In the genomic region with DNA sequence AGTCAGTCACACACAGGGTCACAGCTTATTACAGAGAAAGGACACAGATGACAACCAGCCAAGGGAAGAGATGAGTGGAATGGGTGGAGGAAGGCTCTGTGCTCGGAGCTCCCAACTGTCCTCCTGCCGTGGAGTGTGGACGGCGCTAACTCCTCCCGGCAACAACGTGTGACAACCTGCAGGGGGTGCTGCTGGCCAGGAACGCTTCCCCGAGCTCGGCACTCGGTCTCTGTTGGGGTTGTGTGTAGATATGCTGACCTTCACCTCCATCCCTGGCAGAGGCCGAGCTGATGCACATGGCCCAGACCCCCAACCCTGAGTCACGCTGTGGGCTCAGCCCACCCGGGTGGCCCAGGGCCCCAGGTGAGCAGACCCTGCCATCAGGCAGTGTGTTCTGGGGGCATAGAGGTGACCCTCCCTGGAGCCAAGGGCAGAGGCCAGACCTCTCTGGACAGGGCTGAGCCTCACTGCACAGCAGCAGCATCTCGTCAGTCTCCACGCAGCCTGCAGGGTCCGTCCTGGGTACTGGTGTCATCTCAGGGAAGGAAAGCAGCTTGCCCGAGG, we compare ENCODE assay signal across 9 cellular contexts. TPM values are rescaled to one million over a fixed set of nuclear protein-coding genes. Genes with fewer than 3 reads are reported as not detected.
DNase-seq lines count a peak whose midpoint lies in the region; ATAC-seq, FAIRE-seq and TF ChIP-seq lines count a peak whose summit lies in the region.
"Had no signal": no experiment of that assay in that cellular context is flagged by ENCODE, and none has a peak within 500 bp of the region (broad histone marks: within the 10 kb centered on the region; RNA-seq: fewer than 3 reads in every experiment).

No MANE protein-coding gene starts in this region.

- TF ChIP-seq EP300 in K562 (IDR thresholded peaks at IDR 0.05; ENCODE audit: low read length): no peak

- TF ChIP-seq CTCF in K562 (IDR thresholded peaks at IDR 0.05 in 2 of 3, conservative IDR thresholded peaks at IDR 0.05 in 1 of 3; ENCODE audit: insufficient read depth in 2 of 3, low read depth in 1 of 3, low read length in 3 of 3): peak; percentile 66 to 74 (median 69)
- TF ChIP-seq CTCF in kidney epithelial cell (IDR thresholded peaks at IDR 0.05; ENCODE audit: insufficient read depth, low read length, poor library complexity, severe bottlenecking): peak; percentile 18
- peak in 3 of 6 experiments; percentile 10 to 51 (median 15) for TF ChIP-seq CTCF in esophagus squamous epithelium (IDR thresholded peaks at IDR 0.05)

- in situ Hi-C loops in GM23248 (cut with MboI) (no loop called here), K562 (cut with MboI) (no loop called here)

- no peaks in the 10 kb centered on the region for H3K9me3 ChIP-seq in GM23248 (ENCODE audit: low read depth)
- H3K9me3 ChIP-seq in K562 (replicated peaks; ENCODE audit: control insufficient read depth, insufficient read depth, low read depth, low read length): no peaks in the 10 kb centered on the region
- no peaks in the 10 kb centered on the region for H3K9me3 ChIP-seq in esophagus squamous epithelium

- POLR2A ChIA-PET in K562 (lab: Yijun Ruan, JAX): no interaction called here

- H3K4me3 ChIP-seq in GM23248 (no peak overlapping the region), K562 (no peak overlapping the region), kidney epithelial cell (ENCODE audit: low read depth, low read length) (no peak overlapping the region), esophagus squamous epithelium (no peak overlapping the region)

- intact Hi-C loops in K562 (cut with micrococcal nuclease) (loop anchor here (2.0 kb wide), 1 partner anchor 178 kb away; no protein-coding TSS in a partner anchor), esophagus squamous epithelium (cut with DNase I) (loop anchor here (10.0 kb wide), 1 partner anchor 50 kb away; no protein-coding TSS in a partner anchor)

- no peaks in the 10 kb centered on the region for H3K9me1 ChIP-seq in K562 (ENCODE audit: control insufficient read depth, insufficient read depth, low read length)

- ATAC-seq in K562: peak; percentile 94
- ATAC-seq in HG03354 (IDR thresholded peaks at IDR 0.05; ENCODE audit: poor library complexity, severe bottlenecking, unreplicated experiment): no peak

- no peak overlapping the region for H3K4me2 ChIP-seq in GM23248 (ENCODE audit: unreplicated experiment)
- no peak overlapping the region for H3K4me2 ChIP-seq in K562 (ENCODE audit: insufficient read depth, low read length)

- H2AFZ ChIP-seq in GM23248: no peak overlapping the region
- H2AFZ ChIP-seq in K562 (ENCODE audit: low read depth, low read length): no peak overlapping the region

- no TSS peak for BruUV-seq in K562 (replicated peaks; lab: Mats Ljungman, UMichigan)

- H4K20me1 ChIP-seq in GM23248 (ENCODE audit: insufficient read depth) (no peaks in the 10 kb centered on the region), K562 (replicated peaks; ENCODE audit: control insufficient read depth, insufficient read depth, low read length) (no peaks in the 10 kb centered on the region)

- CTCF ChIA-PET in K562 (lab: Yijun Ruan, JAX; ENCODE audit: low intra/inter-chr PET ratio): interaction anchor here (0.6 kb wide), 1 partner anchor 84 kb away, joined by 3 read pairs; no protein-coding TSS in a partner anchor

- TF ChIP-seq RAD21 in K562 (CRISPR knock-in tag; conservative IDR thresholded peaks at IDR 0.05 in 1 of 2, IDR thresholded peaks at IDR 0.05 in 1 of 2): peak; percentile 35 to 60; a peak in 3 of 4 replicates

- TF ChIP-seq POLR2A in K562 (conservative IDR thresholded peaks at IDR 0.05) (no peak), esophagus squamous epithelium (IDR thresholded peaks at IDR 0.05) (no peak)

- no peaks in the 10 kb centered on the region for H3F3A ChIP-seq in GM23248 (ENCODE audit: insufficient read depth)

- H3K4me1 ChIP-seq in GM23248 (ENCODE audit: insufficient read depth) (no peaks in the 10 kb centered on the region), K562 (replicated peaks in 1 of 2; ENCODE audit: control insufficient read depth in 2 of 2, insufficient read depth in 2 of 2, low read length in 2 of 2) (peaks cover 0 to 4% of the 10 kb centered on the region in 2 experiments; a peak in 1 of 5 replicates), esophagus squamous epithelium (peaks cover 0 to 14% (median 0%) of the 10 kb centered on the region in 3 donors)

- WGBS in GM23248 (ENCODE audit: low coverage in 1 of 2, low lambda C conversion rate in 2 of 2, missing lambda C conversion rate in 2 of 2), 2 experiments: 58 to 63% methylated on average over 17 of the region's 17 CpGs
- WGBS in K562 (ENCODE audit: insufficient coverage, low coverage, missing lambda C conversion rate): 63% methylated on average over 17 of the region's 17 CpGs
- 62 to 70% methylated on average over 7 of the region's 17 CpGs for WGBS in esophagus squamous epithelium, 2 donors

- no peak overlapping the region for H3K27ac ChIP-seq in GM23248
- H3K27ac ChIP-seq in K562 (ENCODE audit: extremely low read depth, low read depth, low read length): no peak overlapping the region
- H3K27ac ChIP-seq in esophagus squamous epithelium: no peak overlapping the region

- H3K79me2 ChIP-seq in GM23248 (ENCODE audit: insufficient read depth) (peaks cover 19% of the 10 kb centered on the region), K562 (ENCODE audit: control insufficient read depth, insufficient read depth, low read length) (no peaks in the 10 kb centered on the region)

- H3K9ac ChIP-seq in GM23248 (no peak overlapping the region), K562 (ENCODE audit: insufficient read depth in 1 of 2, low read depth in 2 of 2, low read length in 2 of 2) (no peak overlapping the region)

- H3K27me3 ChIP-seq in GM23248 (replicated peaks; ENCODE audit: insufficient read depth) (no peaks in the 10 kb centered on the region), K562 (ENCODE audit: control insufficient read depth in 2 of 2, insufficient read depth in 2 of 2, low read length in 2 of 2) (no peaks in the 10 kb centered on the region), kidney epithelial cell (ENCODE audit: control insufficient read depth, insufficient read depth, low read length) (no peaks in the 10 kb centered on the region), esophagus squamous epithelium (no peaks in the 10 kb centered on the region)

- H3K36me3 ChIP-seq in GM23248 (ENCODE audit: low read depth): 0 out of 2 replicates have a peak, but pooled peaks cover 4% of the 10 kb centered on the region
- peaks cover 29% of the 10 kb centered on the region; the same call in 2 of the 3 replicates for H3K36me3 ChIP-seq in K562 (ENCODE audit: control insufficient read depth, insufficient read depth, low read length)
- H3K36me3 ChIP-seq in kidney epithelial cell (ENCODE audit: control insufficient read depth, insufficient read depth, low read length): peaks cover 2% of the 10 kb centered on the region
- H3K36me3 ChIP-seq in esophagus squamous epithelium: peaks cover 5 to 43% (median 15%) of the 10 kb centered on the region in 3 donors

- no peak for FAIRE-seq in K562 (lab: Jason Lieb, UNC)

- DNase-seq in AG08396 (ENCODE audit: low spot score) (peak; percentile 50), GM23248 (peak; percentile 37), K562 (ENCODE audit: extremely low read depth in 1 of 4, low spot score in 3 of 4) (peak; percentile 43 to 54 (median 50)), kidney epithelial cell (ENCODE audit: low read depth) (no peak), esophagus squamous epithelium (lab: John Stamatoyannopoulos, UW) (no peak), NK-92 (lab: John Stamatoyannopoulos, UW; ENCODE audit: unreplicated experiment) (no peak), middle frontal gyrus (ENCODE audit: extremely low spot score, low spot score) (no peak)

- no peaks in the 10 kb centered on the region for H3K9me2 ChIP-seq in GM23248 (ENCODE audit: insufficient read depth)

RNA-seq across cellular contexts. Expression of a gene that starts 14.1 kb away (rescaled TPM):
- total RNA-seq in GM23248 (2014; rRNA removed; shearing (Covaris generic)): 21.8 and 25.3 TPM in 2 replicates
- polyA plus RNA-seq in GM23248 (2016; fragmentation: Nextera tagmentation; extraction: Ambion mirVana): 7.7 and 9.6 TPM in 2 replicates
- total RNA-seq in K562 (2011; cell fraction: chromatin; rRNA removed; ENCODE audit: low replicate concordance): 10.3 and 22.0 TPM in 2 replicates
- total RNA-seq in K562 (2011; cell fraction: nucleolus; rRNA removed): 14.7 and 18.6 TPM in 2 replicates
- 13.4 and 17.9 TPM in 2 replicates for total RNA-seq in K562 (2011; cell fraction: nucleoplasm; rRNA removed)
- 20.0 and 20.8 TPM in 2 replicates for total RNA-seq in K562 (2014; rRNA removed)
- 2.0 and 2.8 TPM in 2 replicates for total RNA-seq in K562 (2014; rRNA removed; fragmentation: Illumina TruSeq; extraction: Trizol)
- total RNA-seq in K562 (2015; rRNA removed; fragmentation: Illumina TruSeq; extraction: Trizol): 6.9 and 7.0 TPM in 2 replicates
- 38.8 and 40.0 TPM in 2 replicates for total RNA-seq in K562 (2021)
- 6.1 and 7.4 TPM in 2 replicates for polyA plus RNA-seq in K562 (2011; rRNA removed)
- polyA plus RNA-seq in K562 (2011; cell fraction: cytosol; rRNA removed): 14.2 and 42.2 TPM in 2 replicates
- 10.7 and 21.0 TPM in 2 replicates for polyA plus RNA-seq in K562 (2011; cell fraction: nucleus; rRNA removed)
- polyA plus RNA-seq in K562 (2012): 17.4 and 18.2 TPM in 2 replicates
- polyA plus RNA-seq in K562 (2014; fragmentation: Illumina TruSeq; extraction: Trizol): 7.7 and 10.6 TPM in 2 replicates
- under 1 TPM; 0.39 to 0.49 TPM for polyA plus RNA-seq in K562 (2014; fragmentation: Nextera tagmentation; extraction: Ambion mirVana)
- 24.3 and 28.4 TPM in 2 replicates for polyA plus RNA-seq in K562 (2014; rRNA removed)
- 2.2 and 4.2 TPM in 2 replicates for polyA minus RNA-seq in K562 (2011; rRNA and poly(A)+ RNA removed)
- polyA minus RNA-seq in K562 (2011; cell fraction: cytosol; rRNA and poly(A)+ RNA removed): 8.6 and 9.5 TPM in 2 replicates
- 2.8 and 3.4 TPM in 2 replicates for polyA minus RNA-seq in K562 (2011; cell fraction: nucleus; rRNA and poly(A)+ RNA removed)
- total RNA-seq in kidney epithelial cell: 35.9 and 40.0 TPM in 2 replicates
- 10 to 100 TPM; 10.6 to 22.1 (median 15.6) TPM for total RNA-seq in esophagus squamous epithelium

RNA-seq across cellular contexts. Expression of a gene that starts 20.6 kb away (rescaled TPM):
- not detected in 2 replicates for total RNA-seq in GM23248 (2014; rRNA removed; shearing (Covaris generic))
- polyA plus RNA-seq in GM23248 (2016; fragmentation: Nextera tagmentation; extraction: Ambion mirVana): not detected in 2 replicates
- total RNA-seq in K562 (2011; cell fraction: chromatin; rRNA removed; ENCODE audit: low replicate concordance): not detected in 2 replicates
- not detected in 2 replicates for total RNA-seq in K562 (2011; cell fraction: nucleolus; rRNA removed)
- not detected in 2 replicates for total RNA-seq in K562 (2011; cell fraction: nucleoplasm; rRNA removed)
- total RNA-seq in K562 (2014; rRNA removed): not detected in 2 replicates
- not detected in 2 replicates for total RNA-seq in K562 (2014; rRNA removed; fragmentation: Illumina TruSeq; extraction: Trizol)
- not detected in 2 replicates for total RNA-seq in K562 (2015; rRNA removed; fragmentation: Illumina TruSeq; extraction: Trizol)
- not detected in 2 replicates for total RNA-seq in K562 (2021)
- polyA plus RNA-seq in K562 (2011; rRNA removed): not detected in 2 replicates
- not detected in 2 replicates for polyA plus RNA-seq in K562 (2011; cell fraction: cytosol; rRNA removed)
- polyA plus RNA-seq in K562 (2011; cell fraction: nucleus; rRNA removed): not detected in 2 replicates
- polyA plus RNA-seq in K562 (2012): not detected in 2 replicates
- not detected in 2 replicates for polyA plus RNA-seq in K562 (2014; fragmentation: Illumina TruSeq; extraction: Trizol)
- polyA plus RNA-seq in K562 (2014; fragmentation: Nextera tagmentation; extraction: Ambion mirVana): not detected
- not detected in 2 replicates for polyA plus RNA-seq in K562 (2014; rRNA removed)
- polyA minus RNA-seq in K562 (2011; rRNA and poly(A)+ RNA removed): not detected in 2 replicates
- not detected in 2 replicates for polyA minus RNA-seq in K562 (2011; cell fraction: cytosol; rRNA and poly(A)+ RNA removed)
- not detected in 2 replicates for polyA minus RNA-seq in K562 (2011; cell fraction: nucleus; rRNA and poly(A)+ RNA removed)
- not detected in 2 replicates for total RNA-seq in kidney epithelial cell
- total RNA-seq in esophagus squamous epithelium: not detected
- total RNA-seq: T-helper 1 cell treated with Interleukin-12 subunit alpha and Interleukin-12 subunit beta and Interleukin-4 antibody, amounts not matched to agents 30 ng/mL and 1 ng/mL, for 36 hours had no signal

RNA-seq across cellular contexts. Expression of a gene that starts 34.1 kb away (rescaled TPM):
- 19.5 and 21.4 TPM in 2 replicates for total RNA-seq in GM23248 (2014; rRNA removed; shearing (Covaris generic))
- polyA plus RNA-seq in GM23248 (2016; fragmentation: Nextera tagmentation; extraction: Ambion mirVana) (1.5 and 1.7 TPM in 2 replicates), K562 (2011; rRNA removed) (7.3 and 10.9 TPM in 2 replicates), K562 (2014; fragmentation: Illumina TruSeq; extraction: Trizol) (6.9 and 20.9 TPM in 2 replicates), K562 (2014; fragmentation: Nextera tagmentation; extraction: Ambion mirVana) (under 1 TPM; 0.45 to 0.53 TPM), K562 (2014; rRNA removed) (51.1 and 54.4 TPM in 2 replicates)
- total RNA-seq in K562 (2011; cell fraction: chromatin; rRNA removed; ENCODE audit: low replicate concordance): 17.6 and 47.4 TPM in 2 replicates
- total RNA-seq in K562 (2011; cell fraction: nucleolus; rRNA removed): 27.8 and 29.1 TPM in 2 replicates
- 19.5 and 20.7 TPM in 2 replicates for total RNA-seq in K562 (2011; cell fraction: nucleoplasm; rRNA removed)
- total RNA-seq in K562 (2014; rRNA removed) (77.6 and 84.0 TPM in 2 replicates), K562 (2014; rRNA removed; fragmentation: Illumina TruSeq; extraction: Trizol) (5.3 and 5.7 TPM in 2 replicates), K562 (2015; rRNA removed; fragmentation: Illumina TruSeq; extraction: Trizol) (26.1 and 30.6 TPM in 2 replicates), K562 (2021) (65.9 and 73.8 TPM in 2 replicates), kidney epithelial cell (26.6 and 38.3 TPM in 2 replicates), esophagus squamous epithelium (10 to 100 TPM in 3 of 4 donors, 1 to 10 TPM in 1; 9.9 to 21.3 (median 13.1) TPM)
- 11.1 and 55.5 TPM in 2 replicates for polyA plus RNA-seq in K562 (2011; cell fraction: cytosol; rRNA removed)
- polyA plus RNA-seq in K562 (2011; cell fraction: nucleus; rRNA removed): 10.4 and 17.2 TPM in 2 replicates
- 35.3 and 37.8 TPM in 2 replicates for polyA plus RNA-seq in K562 (2012)
- 1.8 and 3.2 TPM in 2 replicates for polyA minus RNA-seq in K562 (2011; rRNA and poly(A)+ RNA removed)
- 20.8 and 30.9 TPM in 2 replicates for polyA minus RNA-seq in K562 (2011; cell fraction: cytosol; rRNA and poly(A)+ RNA removed)
- polyA minus RNA-seq in K562 (2011; cell fraction: nucleus; rRNA and poly(A)+ RNA removed): 6.3 and 6.7 TPM in 2 replicates

RNA-seq across cellular contexts. Expression of a gene that starts 42.4 kb away (rescaled TPM):
- total RNA-seq in GM23248 (2014; rRNA removed; shearing (Covaris generic)): not detected in 2 replicates
- polyA plus RNA-seq in GM23248 (2016; fragmentation: Nextera tagmentation; extraction: Ambion mirVana): not detected in 2 replicates
- not detected in 2 replicates for total RNA-seq in K562 (2011; cell fraction: chromatin; rRNA removed; ENCODE audit: low replicate concordance)
- total RNA-seq in K562 (2011; cell fraction: nucleolus; rRNA removed): not detected in 2 replicates
- not detected in 2 replicates for total RNA-seq in K562 (2011; cell fraction: nucleoplasm; rRNA removed)
- 0.08 TPM in 1 of 2 replicates, not detected in the other for total RNA-seq in K562 (2014; rRNA removed)
- not detected in 2 replicates for total RNA-seq in K562 (2014; rRNA removed; fragmentation: Illumina TruSeq; extraction: Trizol)
- 0.07 TPM in 1 of 2 replicates, not detected in the other for total RNA-seq in K562 (2015; rRNA removed; fragmentation: Illumina TruSeq; extraction: Trizol)
- total RNA-seq in K562 (2021): not detected in 2 replicates
- polyA plus RNA-seq in K562 (2011; rRNA removed): not detected in 2 replicates
- 0.04 and 0.06 TPM in 2 replicates for polyA plus RNA-seq in K562 (2011; cell fraction: cytosol; rRNA removed)
- polyA plus RNA-seq in K562 (2011; cell fraction: nucleus; rRNA removed): 0.10 TPM in 1 of 2 replicates, not detected in the other
- 0.07 and 0.08 TPM in 2 replicates for polyA plus RNA-seq in K562 (2012)
- not detected in 2 replicates for polyA plus RNA-seq in K562 (2014; fragmentation: Illumina TruSeq; extraction: Trizol)
- under 1 TPM in 1 of 2 experiments, not detected in 1; 0.03 TPM for polyA plus RNA-seq in K562 (2014; fragmentation: Nextera tagmentation; extraction: Ambion mirVana)
- polyA plus RNA-seq in K562 (2014; rRNA removed): not detected in 2 replicates
- 0.14 TPM in 1 of 2 replicates, not detected in the other for polyA minus RNA-seq in K562 (2011; rRNA and poly(A)+ RNA removed)
- polyA minus RNA-seq in K562 (2011; cell fraction: cytosol; rRNA and poly(A)+ RNA removed): not detected in 2 replicates
- not detected in 2 replicates for polyA minus RNA-seq in K562 (2011; cell fraction: nucleus; rRNA and poly(A)+ RNA removed)
- total RNA-seq in kidney epithelial cell: not detected in 2 replicates
- total RNA-seq in esophagus squamous epithelium: not detected
- total RNA-seq: T-helper 1 cell treated with Interleukin-12 subunit alpha and Interleukin-12 subunit beta and Interleukin-4 antibody, amounts not matched to agents 30 ng/mL and 1 ng/mL, for 36 hours had no signal

RNA-seq across cellular contexts. Expression of a gene that starts 46.9 kb away (rescaled TPM):
- total RNA-seq in GM23248 (2014; rRNA removed; shearing (Covaris generic)): not detected in 2 replicates
- not detected in 2 replicates for polyA plus RNA-seq in GM23248 (2016; fragmentation: Nextera tagmentation; extraction: Ambion mirVana)
- not detected in 2 replicates for total RNA-seq in K562 (2011; cell fraction: chromatin; rRNA removed; ENCODE audit: low replicate concordance)
- not detected in 2 replicates for total RNA-seq in K562 (2011; cell fraction: nucleolus; rRNA removed)
- total RNA-seq in K562 (2011; cell fraction: nucleoplasm; rRNA removed): not detected in 2 replicates
- total RNA-seq in K562 (2014; rRNA removed): 0.08 TPM in 1 of 2 replicates, not detected in the other
- not detected in 2 replicates for total RNA-seq in K562 (2014; rRNA removed; fragmentation: Illumina TruSeq; extraction: Trizol)
- total RNA-seq in K562 (2015; rRNA removed; fragmentation: Illumina TruSeq; extraction: Trizol): not detected in 2 replicates
- not detected in 2 replicates for total RNA-seq in K562 (2021)
- not detected in 2 replicates for polyA plus RNA-seq in K562 (2011; rRNA removed)
- polyA plus RNA-seq in K562 (2011; cell fraction: cytosol; rRNA removed): not detected in 2 replicates
- not detected in 2 replicates for polyA plus RNA-seq in K562 (2011; cell fraction: nucleus; rRNA removed)
- not detected in 2 replicates for polyA plus RNA-seq in K562 (2012)
- polyA plus RNA-seq in K562 (2014; fragmentation: Illumina TruSeq; extraction: Trizol): not detected in 2 replicates
- under 1 TPM in 1 of 2 experiments, not detected in 1; 0.07 TPM for polyA plus RNA-seq in K562 (2014; fragmentation: Nextera tagmentation; extraction: Ambion mirVana)
- not detected in 2 replicates for polyA plus RNA-seq in K562 (2014; rRNA removed)
- polyA minus RNA-seq in K562 (2011; rRNA and poly(A)+ RNA removed): not detected in 2 replicates
- polyA minus RNA-seq in K562 (2011; cell fraction: cytosol; rRNA and poly(A)+ RNA removed): not detected in 2 replicates
- not detected in 2 replicates for polyA minus RNA-seq in K562 (2011; cell fraction: nucleus; rRNA and poly(A)+ RNA removed)
- not detected in 2 replicates for total RNA-seq in kidney epithelial cell
- not detected for total RNA-seq in esophagus squamous epithelium
- total RNA-seq: T-helper 1 cell treated with Interleukin-12 subunit alpha and Interleukin-12 subunit beta and Interleukin-4 antibody, amounts not matched to agents 30 ng/mL and 1 ng/mL, for 36 hours had no signal

Comparison
In these comparisons a context has a peak if more than half of its experiments do, and no peak if none do; other contexts are left out.
1. DNase-seq: peak in AG08396 (single experiment), GM23248 (single experiment) and K562 (4 of 4); none in kidney epithelial cell (single experiment), esophagus squamous epithelium (single experiment), NK-92 (single experiment) and middle frontal gyrus (single experiment).